35 cellular contexts compared by ENCODE assay signal in genomic region chr18:65259403-65259802, GRCh38.
"Had no signal": no experiment of that assay in that cellular context is flagged by ENCODE, and none has a peak within 500 bp of the region (broad histone marks: within the 10 kb centered on the region; RNA-seq: fewer than 3 reads in every experiment).

No MANE protein-coding gene starts in this region.

- H3K9me3 ChIP-seq: MG63 had no signal

- H3K36me3 ChIP-seq: MG63 had no signal

- H3K4me3 ChIP-seq: MG63 had no signal

- DNase-seq: Karpas-422, Kasumi-1, MG63, MM.1S, MV-4-11, NCI-H1048, NCI-H1092, NCI-H1092 treated with DMSO at 0.1 percent for 48 hours, NCI-H1105, NCI-H1105 treated with DMSO at 0.1 percent for 48 hours, NCI-H1417, NCI-H1417 treated with DMSO at 0.1 percent for 48 hours, NCI-H1436, NCI-H1436 treated with DMSO at 0.1 percent for 48 hours, NCI-H146, NCI-H1694, NCI-H1694 treated with DMSO at 0.1 percent for 48 hours, NCI-H187, NCI-H187 treated with DMSO at 0.1 percent for 48 hours, NCI-H1930, NCI-H2029, NCI-H2029 treated with DMSO at 0.1 percent for 48 hours, NCI-H2081, NCI-H2081 treated with DMSO at 0.1 percent for 48 hours, NCI-H2107, NCI-H2171, NCI-H2171 treated with DMSO at 0.1 percent for 48 hours, NCI-H2227 treated with DMSO at 0.1 percent for 48 hours, NCI-H226, NCI-H345, NCI-H446, NCI-H446 treated with DMSO at 0.1 percent for 48 hours, NCI-H510A, NCI-H510A treated with DMSO at 0.1 percent for 48 hours, NCI-H524 had no signal
